1 cellular context compared by ENCODE assay signal in the genomic region with DNA sequence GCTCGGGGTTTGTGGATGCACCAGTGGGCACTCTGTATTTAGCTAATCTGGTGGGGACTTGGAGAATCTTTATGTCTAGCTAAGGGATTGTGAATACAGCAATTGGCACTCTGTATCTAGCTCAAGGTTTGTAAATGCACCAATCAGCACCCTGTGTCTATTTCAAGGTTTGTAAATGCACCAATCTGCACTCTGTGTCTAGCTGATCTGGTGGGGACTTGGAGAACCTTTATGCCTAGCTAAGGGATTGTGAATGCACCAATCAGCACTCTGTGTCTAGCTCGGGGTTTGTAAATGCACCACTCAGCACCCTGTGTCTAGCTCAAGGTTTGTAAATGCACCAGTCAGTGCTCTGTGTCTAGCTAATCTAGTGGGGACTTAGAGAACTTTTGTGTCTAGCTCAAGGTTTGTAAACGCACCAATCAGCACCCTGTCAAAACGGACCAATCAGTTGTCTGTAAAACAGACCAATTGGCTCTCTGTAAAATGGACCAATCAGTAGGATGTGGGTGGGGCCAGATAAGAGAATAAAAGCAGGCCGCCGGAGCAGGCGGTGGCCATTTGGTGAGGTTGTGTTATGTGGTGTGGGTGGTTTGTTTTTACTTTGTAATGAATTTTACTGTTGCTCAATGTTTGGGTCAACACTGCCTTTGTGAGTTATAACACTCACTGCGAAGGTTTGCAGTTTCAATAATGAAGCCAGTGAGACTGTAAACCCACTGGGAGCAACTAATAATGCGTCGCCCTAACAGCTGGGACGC. TPM values are rescaled to one million over a fixed set of nuclear protein-coding genes. Genes with fewer than 3 reads are reported as not detected.
"Had no signal": no experiment of that assay in that cellular context is flagged by ENCODE, and none has a peak within 500 bp of the region (broad histone marks: within the 10 kb centered on the region; RNA-seq: fewer than 3 reads in every experiment).

No MANE protein-coding gene starts in this region.

RNA-seq across cellular contexts. Expression of a gene that starts 33.8 kb away (rescaled TPM):
- total RNA-seq: lower leg skin had no signal
